ENCODE assay signal across 29 cellular contexts in genomic region chr20:37647946-37648345, GRCh38.
"Had no signal": no experiment of that assay in that cellular context is flagged by ENCODE, and none has a peak within 500 bp of the region (broad histone marks: within the 10 kb centered on the region; RNA-seq: fewer than 3 reads in every experiment).

No MANE protein-coding gene starts in this region.

- ATAC-seq: left cardiac atrium; left lung; lower lobe of right lung; natural killer cell; pancreas; right cardiac atrium; stimulated activated memory B cell treated with anti-CD40 and anti-IgM and Interleukin-4, amounts not matched to agents 10 μg/mL and 1 μg/mL and 100 μg/mL, for 72 hours; stimulated activated naive CD8-positive, alpha-beta T cell treated with anti-CD3 and anti-CD28 coated beads, Interleukin-15, Interleukin-2, amounts not matched to agents 100 U/mL and 50 U/mL, for 24 hours; upper lobe of right lung had no signal

- H3K36me3 ChIP-seq: left lung, lower lobe of right lung, pancreas, prostate gland, sigmoid colon, stomach, thyroid gland, transverse colon, upper lobe of right lung had no signal

- H3K27ac ChIP-seq: left lung, lower lobe of right lung, pancreas, prostate gland, sigmoid colon, stomach, testis, thyroid gland, transverse colon, upper lobe of right lung had no signal

- H3K4me1 ChIP-seq: left lung, lower lobe of right lung, pancreas, prostate gland, sigmoid colon, stomach, testis, thyroid gland, transverse colon, upper lobe of right lung had no signal

- H3K4me2 ChIP-seq: smooth muscle cell had no signal

- H3K4me3 ChIP-seq: left lung, lower lobe of right lung, pancreas, prostate gland, sigmoid colon, smooth muscle cell, stomach, testis, thyroid gland, transverse colon, upper lobe of right lung had no signal

- DNase-seq: head of caudate nucleus; hippocampal formation; kidney glomerular epithelial cell; left cardiac atrium; left lung; lower lobe of right lung; mammary epithelial cell; mesenchymal stem cell; naive B cell; natural killer cell; nucleus accumbens; pancreas; posterior cingulate gyrus; retina; right cardiac atrium; sigmoid colon; stimulated activated CD4-positive, alpha-beta T cell treated with anti-CD3 and anti-CD28 coated beads, Interleukin-1b, Interleukin-23, amount 100 ng/mL, for 48 hours; stimulated activated CD4-positive, alpha-beta T cell treated with anti-CD3 and anti-CD28 coated beads, Interleukin-2, amount 100 ng/mL, for 48 hours; stimulated activated CD4-positive, alpha-beta T cell treated with anti-CD3 and anti-CD28 coated beads, Interleukin-4, amount 100 ng/mL, for 4 hours; stimulated activated CD8-positive, alpha-beta memory T cell treated with anti-CD3 and anti-CD28 coated beads, Interleukin-4, amount 100 ng/mL, for 48 hours; stimulated activated naive CD8-positive, alpha-beta T cell treated with anti-CD3 and anti-CD28 coated beads, Interleukin-15, Interleukin-2, amounts not matched to agents 100 U/mL and 50 U/mL, for 24 hours; stomach; testis; thyroid gland; transverse colon; upper lobe of right lung had no signal

- H3K27me3 ChIP-seq: testis, thyroid gland had no signal

- H3K9me3 ChIP-seq: left lung, lower lobe of right lung, pancreas, prostate gland, sigmoid colon, stomach, testis, thyroid gland, transverse colon, upper lobe of right lung had no signal
